16 cellular contexts compared by ENCODE assay signal in genomic region chr14:49134940-49135339, GRCh38.
DNase-seq lines count a peak whose midpoint lies in the region; ATAC-seq and TF ChIP-seq lines count a peak whose summit lies in the region.
"Had no signal": no experiment of that assay in that cellular context is flagged by ENCODE, and none has a peak within 500 bp of the region (broad histone marks: within the 10 kb centered on the region; RNA-seq: fewer than 3 reads in every experiment).

No MANE protein-coding gene starts in this region.

- H4K20me1 ChIP-seq in DND-41 (ENCODE audit: insufficient read depth, low read length) = no peaks in the 10 kb centered on the region

- H3K36me3 Mint-ChIP-seq in mesothelial cell of epicardium = no peaks in the 10 kb centered on the region
- H3K36me3 Mint-ChIP-seq in chondrocyte (ENCODE audit: low read depth) = no peaks in the 10 kb centered on the region
- H3K36me3 Mint-ChIP-seq: activated naive CD4-positive, alpha-beta T cell treated with anti-CD3 and anti-CD28 coated beads, Interleukin-2, amount 50 U/mL, for 24 hours had no signal

- ATAC-seq in DND-41 (ENCODE audit: insufficient read depth, low read depth) (no peak), lower lobe of right lung (no peak)
- ATAC-seq: Panc1 had no signal

- H3K9me3 Mint-ChIP-seq in mesothelial cell of epicardium = peaks cover 10% of the 10 kb centered on the region
- peaks cover 9% of the 10 kb centered on the region for H3K9me3 Mint-ChIP-seq in chondrocyte (ENCODE audit: low read depth)
- H3K9me3 Mint-ChIP-seq: activated naive CD4-positive, alpha-beta T cell treated with anti-CD3 and anti-CD28 coated beads, Interleukin-2, amount 50 U/mL, for 24 hours had no signal

- H3K9ac ChIP-seq in DND-41 (ENCODE audit: low read depth, low read length) = no peak overlapping the region

- no peak overlapping the region for H3K27ac ChIP-seq in DND-41 (ENCODE audit: low read length)
- no peak overlapping the region for H3K27ac ChIP-seq in lower lobe of right lung
- H3K27ac ChIP-seq: spleen, transverse colon had no signal

- no peaks in the 10 kb centered on the region for H3K27me3 ChIP-seq in DND-41 (ENCODE audit: insufficient read depth, low read length, poor library complexity)
- no peaks in the 10 kb centered on the region for H3K27me3 ChIP-seq in lower lobe of right lung (ENCODE audit: low read depth)
- H3K27me3 ChIP-seq: MG63, spleen, transverse colon had no signal

- H3K79me2 ChIP-seq in DND-41 (ENCODE audit: insufficient read depth, low read length) = no peaks in the 10 kb centered on the region

- intact Hi-C loops in lower lobe of right lung (cut with DNase I) = no loop called here

- H3K4me2 ChIP-seq in DND-41 (ENCODE audit: insufficient read depth, low read length) = no peak overlapping the region

- no peak for DNase-seq in DND-41
- peak; percentile 23 for DNase-seq in HT1080 (ENCODE audit: low read depth)
- DNase-seq in RPMI8226 = peak; percentile 19
- no peak for DNase-seq in lower lobe of right lung
- DNase-seq in hepatic stellate cell (ENCODE audit: low spot score) = no peak
- DNase-seq in mesothelial cell of epicardium (ENCODE audit: low spot score in 2 of 2, unreplicated experiment in 2 of 2) = no peak
- no peak for DNase-seq in chondrocyte (ENCODE audit: low spot score)
- no peak for DNase-seq in NCI-H1092 (lab: John Stamatoyannopoulos, UW)
- DNase-seq: activated CD4-positive, alpha-beta T cell treated with anti-CD3 and anti-CD28 coated beads, Interleukin-2, amount 50 U/mL, for 48 hours; MG63; NCI-H2029; spleen; transverse colon had no signal

- H2AFZ ChIP-seq in DND-41 (ENCODE audit: low read depth, low read length) = no peak overlapping the region

- peaks cover 10% of the 10 kb centered on the region for H3K4me1 Mint-ChIP-seq in mesothelial cell of epicardium
- no peaks in the 10 kb centered on the region for H3K4me1 Mint-ChIP-seq in chondrocyte (ENCODE audit: low read depth)
- H3K4me1 Mint-ChIP-seq: activated naive CD4-positive, alpha-beta T cell treated with anti-CD3 and anti-CD28 coated beads, Interleukin-2, amount 50 U/mL, for 24 hours; B cell had no signal

- TF ChIP-seq CTCF in DND-41 (IDR thresholded peaks at IDR 0.05; ENCODE audit: borderline replicate concordance, extremely low read depth, low read length, poor library complexity, severe bottlenecking) (peak; percentile 16), lower lobe of right lung (IDR thresholded peaks at IDR 0.05) (peak; percentile 10), mesothelial cell of epicardium (IDR thresholded peaks at IDR 0.05; ENCODE audit: unreplicated experiment) (no peak), chondrocyte (IDR thresholded peaks at IDR 0.05) (no peak)

- H3K27ac Mint-ChIP-seq in mesothelial cell of epicardium = no peak overlapping the region
- no peak overlapping the region for H3K27ac Mint-ChIP-seq in chondrocyte (ENCODE audit: unreplicated experiment)
- H3K27ac Mint-ChIP-seq: activated naive CD4-positive, alpha-beta T cell treated with anti-CD3 and anti-CD28 coated beads, Interleukin-2, amount 50 U/mL, for 24 hours; B cell had no signal

- H3K9me3 ChIP-seq in DND-41 (ENCODE audit: insufficient read depth, low read length, severe bottlenecking) (no peaks in the 10 kb centered on the region), lower lobe of right lung (no peaks in the 10 kb centered on the region)
- H3K9me3 ChIP-seq: MG63, transverse colon had no signal

- H3K4me3 ChIP-seq in DND-41 (ENCODE audit: low read depth in 1 of 2, low read length in 2 of 2) (no peak overlapping the region), lower lobe of right lung (no peak overlapping the region)
- H3K4me3 ChIP-seq: MG63, spleen, transverse colon had no signal

- H3K36me3 ChIP-seq in DND-41 (ENCODE audit: insufficient read depth, low read length) (no peaks in the 10 kb centered on the region), lower lobe of right lung (no peaks in the 10 kb centered on the region)
- H3K36me3 ChIP-seq: MG63, spleen, transverse colon had no signal

- H3K4me3 Mint-ChIP-seq in mesothelial cell of epicardium (no peak overlapping the region), chondrocyte (ENCODE audit: unreplicated experiment) (no peak overlapping the region)
- H3K4me3 Mint-ChIP-seq: activated naive CD4-positive, alpha-beta T cell treated with anti-CD3 and anti-CD28 coated beads, Interleukin-2, amount 50 U/mL, for 24 hours; B cell had no signal

- H3K4me1 ChIP-seq in DND-41 (ENCODE audit: insufficient read depth, low read length) = no peaks in the 10 kb centered on the region
- no peaks in the 10 kb centered on the region for H3K4me1 ChIP-seq in lower lobe of right lung
- H3K4me1 ChIP-seq: spleen, transverse colon had no signal

- no peaks in the 10 kb centered on the region for H3K27me3 Mint-ChIP-seq in mesothelial cell of epicardium (ENCODE audit: low read depth)
- no peaks in the 10 kb centered on the region for H3K27me3 Mint-ChIP-seq in chondrocyte (ENCODE audit: low read depth)
- H3K27me3 Mint-ChIP-seq: activated naive CD4-positive, alpha-beta T cell treated with anti-CD3 and anti-CD28 coated beads, Interleukin-2, amount 50 U/mL, for 24 hours; B cell had no signal

Comparison
In these comparisons a context has a peak if more than half of its experiments do, and no peak if none do; other contexts are left out.
1. DNase-seq: peak in HT1080 (single experiment) and RPMI8226 (single experiment); none in DND-41 (single experiment), lower lobe of right lung (single experiment), hepatic stellate cell (single experiment), mesothelial cell of epicardium (0 of 2), chondrocyte (single experiment) and NCI-H1092 (single experiment).
2. CTCF ChIP-seq: peak in DND-41 (single experiment) and lower lobe of right lung (single experiment); none in mesothelial cell of epicardium (single experiment) and chondrocyte (single experiment).